28 cellular contexts compared by ENCODE assay signal in the genomic region with DNA sequence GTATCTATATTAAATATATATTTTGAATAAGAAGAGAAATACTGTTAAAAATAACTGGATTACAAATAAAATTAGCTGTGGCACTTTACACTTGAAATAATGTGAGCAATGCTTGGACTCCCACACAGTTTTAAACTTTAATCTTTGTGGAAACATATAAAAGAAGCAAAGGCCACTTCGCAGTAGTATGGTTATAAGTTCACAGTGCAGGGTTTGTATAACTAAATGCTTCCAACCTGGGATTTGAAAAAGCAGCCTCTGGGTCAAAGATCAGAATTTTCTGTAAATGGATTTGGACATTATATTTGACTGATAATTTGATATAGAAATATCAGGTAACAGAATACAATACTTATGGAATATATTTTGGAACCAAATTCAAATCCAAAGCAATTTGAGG. TPM values are rescaled to one million over a fixed set of nuclear protein-coding genes. Genes with fewer than 3 reads are reported as not detected.
"Had no signal": no experiment of that assay in that cellular context is flagged by ENCODE, and none has a peak within 500 bp of the region (broad histone marks: within the 10 kb centered on the region; RNA-seq: fewer than 3 reads in every experiment).

No MANE protein-coding gene starts in this region.

- H3K4me1 ChIP-seq: prostate gland, right atrium auricular region, sigmoid colon, suprapubic skin, testis, tibial artery, transverse colon, upper lobe of right lung, uterus had no signal

- H3K4me1 Mint-ChIP-seq: naive B cell; natural killer cell; neural crest cell; stimulated activated effector memory CD8-positive, alpha-beta T cell treated with anti-CD3 and anti-CD28 coated beads, Interleukin-12 subunit alpha, Interleukin-12 subunit beta, amount 100 ng/mL, for 72 hours; stimulated activated naive B cell treated with anti-CD40 and anti-IgM and Interleukin-4, amounts not matched to agents 10 μg/mL and 1 μg/mL and 100 μg/mL, for 72 hours had no signal

- DNase-seq: naive B cell; natural killer cell; nephron progenitor cell; nucleus accumbens; pancreas; retina; sigmoid colon; stimulated activated CD4-positive, alpha-beta T cell treated with anti-CD3 and anti-CD28 coated beads, Interleukin-15, amount 100 ng/mL, for 24 hours; stimulated activated CD4-positive, alpha-beta T cell treated with anti-CD3 and anti-CD28 coated beads, Interleukin-2, amount 100 ng/mL, for 24 hours; stimulated activated CD4-positive, alpha-beta T cell treated with anti-CD3 and anti-CD28 coated beads, Interleukin-2, amount 100 ng/mL, for 48 hours; stimulated activated CD4-positive, alpha-beta T cell treated with anti-CD3 and anti-CD28 coated beads, Interleukin-4, amount 100 ng/mL, for 24 hours; stimulated activated naive B cell treated with anti-CD40 and anti-IgM and Interleukin-4, amounts not matched to agents 10 μg/mL and 1 μg/mL and 100 μg/mL, for 72 hours; stimulated activated naive CD4-positive, alpha-beta T cell treated with Interleukin-2 at 50 U/mL for 16 hours; substantia nigra; testis; tibial artery; transverse colon; upper lobe of right lung; uterus had no signal

- H3K27ac ChIP-seq: neutrophil, pancreas, prostate gland, right atrium auricular region, sigmoid colon, suprapubic skin, testis, tibial artery, transverse colon, upper lobe of right lung, uterus had no signal

- H3K4me3 ChIP-seq: pancreas, prostate gland, right atrium auricular region, sigmoid colon, smooth muscle cell, suprapubic skin, testis, tibial artery, transverse colon, upper lobe of right lung, uterus had no signal

- H3K36me3 ChIP-seq: neutrophil, pancreas, prostate gland, right atrium auricular region, sigmoid colon, suprapubic skin, tibial artery, transverse colon, upper lobe of right lung, uterus had no signal

- H3K27ac Mint-ChIP-seq: naive B cell; natural killer cell; stimulated activated effector memory CD8-positive, alpha-beta T cell treated with anti-CD3 and anti-CD28 coated beads, Interleukin-12 subunit alpha, Interleukin-12 subunit beta, amount 100 ng/mL, for 72 hours; stimulated activated naive B cell treated with anti-CD40 and anti-IgM and Interleukin-4, amounts not matched to agents 10 μg/mL and 1 μg/mL and 100 μg/mL, for 72 hours; stimulated activated naive CD8-positive, alpha-beta T cell treated with anti-CD3 and anti-CD28 coated beads, Interleukin-15, Interleukin-2, amounts not matched to agents 100 ng/mL and 50 ng/mL, for 24 hours; type B pancreatic cell had no signal

- H3K27me3 Mint-ChIP-seq: naive B cell; stimulated activated naive B cell treated with anti-CD40 and anti-IgM and Interleukin-4, amounts not matched to agents 10 μg/mL and 1 μg/mL and 100 μg/mL, for 72 hours; stimulated activated naive CD8-positive, alpha-beta T cell treated with anti-CD3 and anti-CD28 coated beads, Interleukin-15, Interleukin-2, amounts not matched to agents 100 ng/mL and 50 ng/mL, for 24 hours; type B pancreatic cell had no signal

- H3K4me2 ChIP-seq: smooth muscle cell had no signal

- H3K9me3 Mint-ChIP-seq: naive B cell; natural killer cell; nephron progenitor cell; neural crest cell; stimulated activated effector memory CD8-positive, alpha-beta T cell treated with anti-CD3 and anti-CD28 coated beads, Interleukin-12 subunit alpha, Interleukin-12 subunit beta, amount 100 ng/mL, for 72 hours; stimulated activated naive CD8-positive, alpha-beta T cell treated with anti-CD3 and anti-CD28 coated beads, Interleukin-15, Interleukin-2, amounts not matched to agents 100 ng/mL and 50 ng/mL, for 24 hours; type B pancreatic cell had no signal

- H3K9me3 ChIP-seq: neutrophil, pancreas, prostate gland, right atrium auricular region, sigmoid colon, suprapubic skin, testis, tibial artery, transverse colon, upper lobe of right lung, uterus had no signal

- ATAC-seq: natural killer cell; stimulated activated effector memory CD8-positive, alpha-beta T cell treated with anti-CD3 and anti-CD28 coated beads, Interleukin-12 subunit alpha, Interleukin-12 subunit beta, amount 100 ng/mL, for 72 hours; stimulated activated naive B cell treated with anti-CD40 and anti-IgM and Interleukin-4, amounts not matched to agents 10 μg/mL and 1 μg/mL and 100 μg/mL, for 72 hours; upper lobe of right lung had no signal

- H3K4me3 Mint-ChIP-seq: naive B cell; natural killer cell; nephron progenitor cell; neural crest cell; stimulated activated effector memory CD8-positive, alpha-beta T cell treated with anti-CD3 and anti-CD28 coated beads, Interleukin-12 subunit alpha, Interleukin-12 subunit beta, amount 100 ng/mL, for 72 hours; stimulated activated naive B cell treated with anti-CD40 and anti-IgM and Interleukin-4, amounts not matched to agents 10 μg/mL and 1 μg/mL and 100 μg/mL, for 72 hours; stimulated activated naive CD8-positive, alpha-beta T cell treated with anti-CD3 and anti-CD28 coated beads, Interleukin-15, Interleukin-2, amounts not matched to agents 100 ng/mL and 50 ng/mL, for 24 hours; type B pancreatic cell had no signal

- H3K36me3 Mint-ChIP-seq: naive B cell; natural killer cell; stimulated activated effector memory CD8-positive, alpha-beta T cell treated with anti-CD3 and anti-CD28 coated beads, Interleukin-12 subunit alpha, Interleukin-12 subunit beta, amount 100 ng/mL, for 72 hours; type B pancreatic cell had no signal

- H3K27me3 ChIP-seq: neutrophil, pancreas, right atrium auricular region, sigmoid colon, suprapubic skin, testis, tibial artery, transverse colon, upper lobe of right lung, uterus had no signal

RNA-seq across cellular contexts. Expression of a gene that starts 46.9 kb away (rescaled TPM):
- total RNA-seq: upper lobe of right lung had no signal
